Comparison of ENCODE assay signal across 8 cellular contexts in genomic region chr17:57868007-57868774, GRCh38. TPM values are rescaled to one million over a fixed set of nuclear protein-coding genes. Genes with fewer than 3 reads are reported as not detected.
DNase-seq lines count a peak whose midpoint lies in the region; ATAC-seq and TF ChIP-seq lines count a peak whose summit lies in the region.

No MANE protein-coding gene starts in this region.

- H3K36me3 Mint-ChIP-seq in stimulated activated effector memory CD8-positive, alpha-beta T cell treated with anti-CD3 and anti-CD28 coated beads, Interleukin-12 subunit alpha, Interleukin-12 subunit beta, amount 100 ng/mL, for 72 hours, result no peaks in the 10 kb centered on the region

- TF ChIP-seq CTCF in GM12865 (IDR thresholded peaks at IDR 0.05; ENCODE audit: insufficient read depth, low read depth, low read length, missing control alignments), result peak; percentile 33
- peak; percentile 55 for TF ChIP-seq CTCF in astrocyte of the cerebellum (IDR thresholded peaks at IDR 0.05; ENCODE audit: low read depth, low read length, missing control alignments)

- peaks cover 6% of the 10 kb centered on the region for H3K4me1 Mint-ChIP-seq in stimulated activated effector memory CD8-positive, alpha-beta T cell treated with anti-CD3 and anti-CD28 coated beads, Interleukin-12 subunit alpha, Interleukin-12 subunit beta, amount 100 ng/mL, for 72 hours

- no peak overlapping the region for H3K4me3 ChIP-seq in GM12865 (ENCODE audit: low read depth, low read length)
- no peak overlapping the region for H3K4me3 ChIP-seq in astrocyte of the cerebellum (ENCODE audit: low read depth, low read length)

- H3K4me3 Mint-ChIP-seq in stimulated activated effector memory CD8-positive, alpha-beta T cell treated with anti-CD3 and anti-CD28 coated beads, Interleukin-12 subunit alpha, Interleukin-12 subunit beta, amount 100 ng/mL, for 72 hours, result no peak overlapping the region

- DNase-seq in A172 (ENCODE audit: low spot score) (peak; percentile 96), GM12865 (ENCODE audit: low read depth) (peak; percentile 83), NCI-H446 treated with DMSO at 0.1 percent for 48 hours (lab: John Stamatoyannopoulos, UW) (peak; percentile 65), astrocyte of the cerebellum (ENCODE audit: low read depth) (peak; percentile 76), iPS-NIHi7 (ENCODE audit: extremely low spot score) (peak; percentile 81), OCI-M2 (lab: John Stamatoyannopoulos, UW; ENCODE audit: unreplicated experiment) (no peak)
- DNase-seq in stimulated activated effector memory CD8-positive, alpha-beta T cell treated with anti-CD3 and anti-CD28 coated beads, Interleukin-12 subunit alpha, Interleukin-12 subunit beta, amount 100 ng/mL, for 72 hours (ENCODE audit: low spot score in 2 of 2), result no peak

- H3K9me3 Mint-ChIP-seq in stimulated activated effector memory CD8-positive, alpha-beta T cell treated with anti-CD3 and anti-CD28 coated beads, Interleukin-12 subunit alpha, Interleukin-12 subunit beta, amount 100 ng/mL, for 72 hours, result no peaks in the 10 kb centered on the region

- peak; percentile 90 for ATAC-seq in HG02610 (IDR thresholded peaks at IDR 0.05; ENCODE audit: unreplicated experiment)
- ATAC-seq in stimulated activated effector memory CD8-positive, alpha-beta T cell treated with anti-CD3 and anti-CD28 coated beads, Interleukin-12 subunit alpha, Interleukin-12 subunit beta, amount 100 ng/mL, for 72 hours, result peak; percentile 57

- peak overlapping the region; percentile 69 for H3K27ac Mint-ChIP-seq in stimulated activated effector memory CD8-positive, alpha-beta T cell treated with anti-CD3 and anti-CD28 coated beads, Interleukin-12 subunit alpha, Interleukin-12 subunit beta, amount 100 ng/mL, for 72 hours

- in situ Hi-C loops in astrocyte of the cerebellum (cut with HindIII; ENCODE audit: low sequenced_read_pairs), result no loop called here

RNA-seq across cellular contexts. Expression of gene MRPS23, which starts 18.3 kb away (rescaled TPM):
- 67.2 and 83.7 TPM in 2 replicates for total RNA-seq in A172 (2014; rRNA removed; shearing (Covaris generic))

Comparison
In these comparisons a context has a peak if more than half of its experiments do, and no peak if none do; other contexts are left out.
1. DNase-seq: peak in A172 (single experiment), GM12865 (single experiment), NCI-H446 treated with DMSO at 0.1 percent for 48 hours (single experiment), astrocyte of the cerebellum (single experiment) and iPS-NIHi7 (single experiment); none in stimulated activated effector memory CD8-positive, alpha-beta T cell treated with anti-CD3 and anti-CD28 coated beads, Interleukin-12 subunit alpha, Interleukin-12 subunit beta, amount 100 ng/mL, for 72 hours (0 of 2) and OCI-M2 (single experiment).